ENCODE assay signal across 1 cellular context in the genomic region with DNA sequence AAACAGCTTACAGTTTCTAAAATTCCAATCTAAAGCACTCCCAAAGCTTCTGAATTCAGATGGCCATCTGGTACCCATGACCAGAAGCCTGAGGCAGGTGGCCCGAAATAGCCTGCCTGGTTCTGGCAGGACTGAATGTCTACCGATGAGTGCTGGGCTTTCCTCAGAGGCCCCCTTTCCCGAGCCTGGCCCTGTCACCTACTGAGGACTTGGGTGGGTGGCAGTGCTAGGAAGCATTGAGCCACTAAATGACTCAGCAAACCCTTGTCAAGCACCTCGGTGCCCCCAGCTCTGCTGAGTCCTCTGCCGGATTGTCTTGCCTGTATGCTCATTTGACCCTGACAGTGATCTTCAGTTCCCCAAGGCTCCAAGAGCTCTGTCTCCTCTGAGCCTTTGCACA.
TF ChIP-seq lines count a peak whose summit lies in the region.

No MANE protein-coding gene starts in this region.

TF ChIP-seq in GM12878, 131 proteins besides CTCF, POLR2A, EP300 and RAD21:
- peak; percentile 24; the same call in 1 of the 2 replicates for TF ChIP-seq IKZF1 (conservative IDR thresholded peaks at IDR 0.05)
- no peak for TF ChIP-seq NR2C1 (IDR thresholded peaks at IDR 0.05)
- TF ChIP-seq, protein P1, sequence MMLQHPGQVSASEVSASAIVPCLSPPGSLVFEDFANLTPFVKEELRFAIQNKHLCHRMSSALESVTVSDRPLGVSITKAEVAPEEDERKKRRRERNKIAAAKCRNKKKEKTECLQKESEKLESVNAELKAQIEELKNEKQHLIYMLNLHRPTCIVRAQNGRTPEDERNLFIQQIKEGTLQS (IDR thresholded peaks at IDR 0.05; ENCODE audit: borderline replicate concordance, extremely low read depth, low read depth, low read length) = no peak
- TF ChIP-seq CBFB (IDR thresholded peaks at IDR 0.05; ENCODE audit: low read depth) = no peak
- peak; percentile 13; the same call in 1 of the 2 replicates for TF ChIP-seq JUNB (IDR thresholded peaks at IDR 0.05)
- TF ChIP-seq NR2F1 (conservative IDR thresholded peaks at IDR 0.05) = 0 out of 2 replicates have a peak, but pooled peaks have one; percentile 15
- TF ChIP-seq PML (IDR thresholded peaks at IDR 0.05; ENCODE audit: low read length) = no peak
- TF ChIP-seq, protein P2, sequence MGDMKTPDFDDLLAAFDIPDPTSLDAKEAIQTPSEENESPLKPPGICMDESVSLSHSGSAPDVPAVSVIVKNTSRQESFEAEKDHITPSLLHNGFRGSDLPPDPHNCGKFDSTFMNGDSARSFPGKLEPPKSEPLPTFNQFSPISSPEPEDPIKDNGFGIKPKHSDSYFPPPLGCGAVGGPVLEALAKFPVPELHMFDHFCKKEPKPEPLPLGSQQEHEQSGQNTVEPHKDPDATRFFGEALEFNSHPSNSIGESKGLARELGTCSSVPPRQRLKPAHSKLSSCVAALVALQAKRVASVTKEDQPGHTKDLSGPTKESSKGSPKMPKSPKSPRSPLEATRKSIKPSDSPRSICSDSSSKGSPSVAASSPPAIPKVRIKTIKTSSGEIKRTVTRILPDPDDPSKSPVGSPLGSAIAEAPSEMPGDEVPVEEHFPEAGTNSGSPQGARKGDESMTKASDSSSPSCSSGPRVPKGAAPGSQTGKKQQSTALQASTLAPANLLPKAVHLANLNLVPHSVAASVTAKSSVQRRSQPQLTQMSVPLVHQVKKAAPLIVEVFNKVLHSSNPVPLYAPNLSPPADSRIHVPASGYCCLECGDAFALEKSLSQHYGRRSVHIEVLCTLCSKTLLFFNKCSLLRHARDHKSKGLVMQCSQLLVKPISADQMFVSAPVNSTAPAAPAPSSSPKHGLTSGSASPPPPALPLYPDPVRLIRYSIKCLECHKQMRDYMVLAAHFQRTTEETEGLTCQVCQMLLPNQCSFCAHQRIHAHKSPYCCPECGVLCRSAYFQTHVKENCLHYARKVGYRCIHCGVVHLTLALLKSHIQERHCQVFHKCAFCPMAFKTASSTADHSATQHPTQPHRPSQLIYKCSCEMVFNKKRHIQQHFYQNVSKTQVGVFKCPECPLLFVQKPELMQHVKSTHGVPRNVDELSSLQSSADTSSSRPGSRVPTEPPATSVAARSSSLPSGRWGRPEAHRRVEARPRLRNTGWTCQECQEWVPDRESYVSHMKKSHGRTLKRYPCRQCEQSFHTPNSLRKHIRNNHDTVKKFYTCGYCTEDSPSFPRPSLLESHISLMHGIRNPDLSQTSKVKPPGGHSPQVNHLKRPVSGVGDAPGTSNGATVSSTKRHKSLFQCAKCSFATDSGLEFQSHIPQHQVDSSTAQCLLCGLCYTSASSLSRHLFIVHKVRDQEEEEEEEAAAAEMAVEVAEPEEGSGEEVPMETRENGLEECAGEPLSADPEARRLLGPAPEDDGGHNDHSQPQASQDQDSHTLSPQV (IDR thresholded peaks at IDR 0.05) = no peak
- TF ChIP-seq EED (IDR thresholded peaks at IDR 0.05; ENCODE audit: low read depth) = peak; percentile 43; the same call in 1 of the 2 replicates
